23 cellular contexts compared by ENCODE assay signal in the genomic region with DNA sequence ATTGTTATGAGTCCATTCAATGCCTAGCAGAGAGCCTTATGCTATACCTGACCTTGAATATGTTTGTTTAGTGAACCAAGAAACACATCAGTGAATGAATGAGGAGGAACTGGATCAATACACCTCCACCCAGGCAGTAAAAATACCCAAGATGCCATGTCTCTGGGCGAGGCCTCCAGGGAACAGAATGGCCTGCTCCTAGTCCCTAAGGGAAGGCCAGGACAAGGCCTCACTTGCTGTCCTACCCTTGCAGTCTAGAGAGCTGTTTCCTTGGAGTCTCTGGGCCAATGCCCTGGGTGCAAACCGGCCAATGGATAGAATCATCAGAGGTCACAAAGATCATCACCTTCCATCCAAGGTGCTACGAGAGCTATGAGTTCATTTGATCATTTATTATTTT. TPM values are rescaled to one million over a fixed set of nuclear protein-coding genes. Genes with fewer than 3 reads are reported as not detected.
DNase-seq lines count a peak whose midpoint lies in the region; ATAC-seq and TF ChIP-seq lines count a peak whose summit lies in the region.
"Had no signal": no experiment of that assay in that cellular context is flagged by ENCODE, and none has a peak within 500 bp of the region (broad histone marks: within the 10 kb centered on the region; RNA-seq: fewer than 3 reads in every experiment).

No MANE protein-coding gene starts in this region.

- no peak for ATAC-seq in gastrocnemius medialis
- ATAC-seq: activated naive CD8-positive, alpha-beta T cell treated with anti-CD3 and anti-CD28 coated beads, Interleukin-2, amount 50 U/mL, for 24 hours; body of pancreas; effector memory CD8-positive, alpha-beta T cell had no signal

- no peaks in the 10 kb centered on the region for H3K9me3 Mint-ChIP-seq in chondrocyte (ENCODE audit: low read depth)
- H3K9me3 Mint-ChIP-seq: activated naive CD8-positive, alpha-beta T cell treated with anti-CD3 and anti-CD28 coated beads, Interleukin-2, amount 50 U/mL, for 24 hours; effector memory CD8-positive, alpha-beta T cell; H9 had no signal

- no peak for TF ChIP-seq CTCF in colonic mucosa (IDR thresholded peaks at IDR 0.05)
- TF ChIP-seq CTCF in gastrocnemius medialis (IDR thresholded peaks at IDR 0.05 in 4 of 5, conservative IDR thresholded peaks at IDR 0.05 in 1 of 5) = no peak
- no peak for TF ChIP-seq CTCF in chondrocyte (IDR thresholded peaks at IDR 0.05)
- no peak for TF ChIP-seq CTCF in GM13976 (IDR thresholded peaks at IDR 0.05; ENCODE audit: borderline replicate concordance, control extremely low read depth, extremely low read depth, insufficient read depth, missing control alignments)

- no peaks in the 10 kb centered on the region for H3K79me2 ChIP-seq in ACC112 (ENCODE audit: control insufficient read depth, insufficient read depth, low read length, unreplicated experiment)

- no peak overlapping the region for H3K4me3 Mint-ChIP-seq in chondrocyte (ENCODE audit: unreplicated experiment)
- H3K4me3 Mint-ChIP-seq: activated naive CD8-positive, alpha-beta T cell treated with anti-CD3 and anti-CD28 coated beads, Interleukin-2, amount 50 U/mL, for 24 hours; effector memory CD8-positive, alpha-beta T cell; H9 had no signal

- H3K9me3 ChIP-seq in colonic mucosa (no peaks in the 10 kb centered on the region), gastrocnemius medialis (no peaks in the 10 kb centered on the region)
- H3K9me3 ChIP-seq: body of pancreas, esophagus muscularis mucosa, stomach, upper lobe of left lung had no signal

- H3K4me1 Mint-ChIP-seq in chondrocyte (ENCODE audit: low read depth) = peaks cover 13% of the 10 kb centered on the region

- in situ Hi-C loops in gastrocnemius medialis (cut with MboI; ENCODE audit: low sequenced_read_pairs in 4 of 4) = loop anchor here (5.0 kb wide), 2 partner anchors 58 to 63 kb away; no protein-coding TSS in a partner anchor
- in situ Hi-C loops in KBM-7 (cut with MboI; ENCODE audit: low pct_unique_long_range_greater_than_20kb, low sequenced_read_pairs) = no loop called here
- in situ Hi-C loops in GM13976 (cut with MboI; ENCODE audit: low sequenced_read_pairs, unreplicated experiment) = loop anchor here (5.0 kb wide), 1 partner anchor 63 kb away; no protein-coding TSS in a partner anchor

- H3K36me3 Mint-ChIP-seq in chondrocyte (ENCODE audit: low read depth) = peaks cover 23% of the 10 kb centered on the region

- no peak for TF ChIP-seq POLR2A in gastrocnemius medialis (IDR thresholded peaks at IDR 0.05)

- H3K36me3 ChIP-seq in ACC112 (ENCODE audit: insufficient read depth, low read length) (no peaks in the 10 kb centered on the region; the same call in 1 of the 2 replicates), colonic mucosa (peaks cover 14% of the 10 kb centered on the region), gastrocnemius medialis (peaks cover 0 to 73% of the 10 kb centered on the region in 2 donors)

- H3K27me3 ChIP-seq in ACC112 (ENCODE audit: insufficient read depth, low read length) (no peaks in the 10 kb centered on the region), colonic mucosa (no peaks in the 10 kb centered on the region), gastrocnemius medialis (no peaks in the 10 kb centered on the region)
- H3K27me3 ChIP-seq: body of pancreas, esophagus muscularis mucosa, stomach, upper lobe of left lung had no signal

- DNase-seq in HT-29 (ENCODE audit: low spot score) = peak; percentile 78
- DNase-seq in colonic mucosa = peak; percentile 61
- no peak for DNase-seq in gastrocnemius medialis
- DNase-seq in KBM-7 = no peak
- no peak for DNase-seq in stimulated activated CD8-positive, alpha-beta memory T cell treated with anti-CD3 and anti-CD28 coated beads, Interleukin-4, amount 100 ng/mL, for 48 hours
- DNase-seq in chondrocyte (ENCODE audit: low spot score) = no peak
- DNase-seq in GM13976 (ENCODE audit: low spot score) = no peak
- DNase-seq: activated naive CD8-positive, alpha-beta T cell treated with anti-CD3 and anti-CD28 coated beads, Interleukin-2, amount 50 U/mL, for 24 hours; C1 segment of cervical spinal cord; DMS 273 treated with DMSO at 0.1 percent for 48 hours; effector memory CD8-positive, alpha-beta T cell; H9; NCI-H1092; NCI-H2081; NCI-H345; NCI-H82; SIG-M5; stomach; upper lobe of left lung had no signal

- H3K27ac ChIP-seq in ACC112 (ENCODE audit: low read depth, low read length) (peak overlapping the region; percentile 14; the same call in 1 of the 2 replicates), colonic mucosa (peak overlapping the region; percentile 47), gastrocnemius medialis (peak overlapping the region in 3 of 4 donors; percentile 16 to 73 (median 47))
- H3K27ac ChIP-seq: esophagus muscularis mucosa, skin epidermis had no signal

- H3K27ac Mint-ChIP-seq in chondrocyte (ENCODE audit: unreplicated experiment) = no peak overlapping the region

- no peaks in the 10 kb centered on the region for H3K27me3 Mint-ChIP-seq in chondrocyte (ENCODE audit: low read depth)
- H3K27me3 Mint-ChIP-seq: activated naive CD8-positive, alpha-beta T cell treated with anti-CD3 and anti-CD28 coated beads, Interleukin-2, amount 50 U/mL, for 24 hours; effector memory CD8-positive, alpha-beta T cell had no signal

- H3K9ac ChIP-seq in colonic mucosa (ENCODE audit: low read depth in 2 of 2, low read length in 2 of 2) = peak overlapping the region in 1 of 2 donors; percentile 36

- H3K4me1 ChIP-seq in ACC112 (ENCODE audit: control insufficient read depth, insufficient read depth, low read length, unreplicated experiment) = peaks cover 20% of the 10 kb centered on the region
- H3K4me1 ChIP-seq in colonic mucosa = peaks cover 7% of the 10 kb centered on the region
- H3K4me1 ChIP-seq in gastrocnemius medialis = peaks cover 20 to 23% of the 10 kb centered on the region in 2 donors

- H3K4me3 ChIP-seq in ACC112 (ENCODE audit: low read depth, low read length) = no peak overlapping the region
- no peak overlapping the region for H3K4me3 ChIP-seq in colonic mucosa
- H3K4me3 ChIP-seq in gastrocnemius medialis = no peak overlapping the region
- H3K4me3 ChIP-seq: body of pancreas, esophagus muscularis mucosa, skin epidermis, stomach, upper lobe of left lung had no signal

- H2AFZ ChIP-seq in ACC112 (ENCODE audit: low read length, unreplicated experiment) = no peak overlapping the region

- intact Hi-C loops in colonic mucosa (cut with DNase I) = loop anchor here (5.0 kb wide), 1 partner anchor 108 kb away; no protein-coding TSS in a partner anchor
- intact Hi-C loops in gastrocnemius medialis (cut with DNase I; ENCODE audit: low total_unique reads) = no loop called here

RNA-seq across cellular contexts. Expression of gene TNIP1, which starts 26.1 kb away (rescaled TPM):
- total RNA-seq in HT-29 (2014; rRNA removed; shearing (Covaris generic)) = 97.5 and 103 TPM in 2 replicates
- total RNA-seq in colonic mucosa = 100 to 1,000 TPM; 153 to 220 TPM
- total RNA-seq in gastrocnemius medialis = 100 to 1,000 TPM; 112 to 228 (median 188) TPM
- 47.2 to 75.6 TPM (median 74.0 TPM) in 3 replicates for total RNA-seq in chondrocyte

RNA-seq across cellular contexts. Expression of gene GPX3, which starts 34.3 kb away (rescaled TPM):
- total RNA-seq in HT-29 (2014; rRNA removed; shearing (Covaris generic)) = 35.0 and 36.4 TPM in 2 replicates
- total RNA-seq in colonic mucosa = 10 to 100 TPM; 30.2 to 60.5 TPM
- 1,000 to 10,000 TPM in 1 of 4 donors, 100 to 1,000 TPM in 3; 504 to 1,227 (median 655) TPM for total RNA-seq in gastrocnemius medialis
- 1.5 to 5.3 TPM (median 4.9 TPM) in 3 replicates for total RNA-seq in chondrocyte

Comparison
In these comparisons a context has a peak if more than half of its experiments do, and no peak if none do; other contexts are left out.
1. DNase-seq: peak in HT-29 (single experiment) and colonic mucosa (single experiment); none in gastrocnemius medialis (0 of 2), KBM-7 (single experiment), stimulated activated CD8-positive, alpha-beta memory T cell treated with anti-CD3 and anti-CD28 coated beads, Interleukin-4, amount 100 ng/mL, for 48 hours (single experiment), chondrocyte (single experiment) and GM13976 (single experiment).
2. RNA of gene GPX3, which starts 34.3 kb away (total RNA-seq): 504 to 1,227 TPM in gastrocnemius medialis; 30.2 to 60.5 TPM in colonic mucosa, 35.0 to 36.4 TPM in HT-29 and 1.5 to 5.3 TPM in chondrocyte; every median in the first group is over 4 times any median in the second.
3. Peak in every context shown above with its lines, with median percentiles within 50 percentile points of each other: H3K27ac ChIP-seq.